In genomic region chr11:122071680-122072321, GRCh38 we compare ENCODE assay signal across 1 cellular context.
TF ChIP-seq lines count a peak whose summit lies in the region.

No MANE protein-coding gene starts in this region.

TF ChIP-seq in H1, 55 proteins besides CTCF, POLR2A, EP300 and RAD21:
- TF ChIP-seq BRCA1 (IDR thresholded peaks at IDR 0.05; ENCODE audit: low read depth, low read length) (no peak), SP2 (IDR thresholded peaks at IDR 0.05; ENCODE audit: low read length) (no peak), SIRT6 (IDR thresholded peaks at IDR 0.05; ENCODE audit: low read length) (no peak), ATF2 (IDR thresholded peaks at IDR 0.05; ENCODE audit: low read length) (no peak), EZH2 (IDR thresholded peaks at IDR 0.05; ENCODE audit: low read depth, low read length, severe bottlenecking) (no peak), GTF2F1 (IDR thresholded peaks at IDR 0.05; ENCODE audit: borderline replicate concordance, low read depth, low read length) (no peak), SP4 (IDR thresholded peaks at IDR 0.05; ENCODE audit: low read length) (no peak), E2F6 (IDR thresholded peaks at IDR 0.05) (no peak), MAX (IDR thresholded peaks at IDR 0.05) (no peak), YY1 (IDR thresholded peaks at IDR 0.05; ENCODE audit: low read depth, low read length) (no peak), TAF1 (IDR thresholded peaks at IDR 0.05; ENCODE audit: low read depth, low read length) (no peak), SUZ12 (IDR thresholded peaks at IDR 0.05; ENCODE audit: low read length) (no peak), NRF1 (IDR thresholded peaks at IDR 0.05; ENCODE audit: low read depth, low read length) (no peak), HDAC6 (IDR thresholded peaks at IDR 0.05; ENCODE audit: low read depth, low read length) (no peak), BCL11A (IDR thresholded peaks at IDR 0.05; ENCODE audit: low read depth in 2 of 2, low read length in 2 of 2) (no peak)
